ENCODE assay signal across 9 cellular contexts in genomic region chr20:1816384-1817381, GRCh38.
DNase-seq lines count a peak whose midpoint lies in the region; TF ChIP-seq lines count a peak whose summit lies in the region.
"Had no signal": no experiment of that assay in that cellular context is flagged by ENCODE, and none has a peak within 500 bp of the region (broad histone marks: within the 10 kb centered on the region; RNA-seq: fewer than 3 reads in every experiment).

No MANE protein-coding gene starts in this region.

- no peak for TF ChIP-seq EP300 in transverse colon (IDR thresholded peaks at IDR 0.05; ENCODE audit: low read depth)

- WGBS in transverse colon (ENCODE audit: low coverage in 1 of 2), 2 donors, result 53 to 59% methylated on average over 6 to 16 of the region's 16 CpGs

- H3K36me3 Mint-ChIP-seq in activated T-cell treated with anti-CD3 and anti-CD28 coated beads, Interleukin-2, amount 50 U/mL, for 24 hours (ENCODE audit: low read depth), result no peaks in the 10 kb centered on the region

- intact Hi-C loops in transverse colon (cut with DNase I; ENCODE audit: low total_unique reads), result no loop called here

- in situ Hi-C loops in transverse colon (cut with MboI; ENCODE audit: low pct_ligation_motif_present in 1 of 4, low pct_unique_long_range_greater_than_20kb in 1 of 4, low sequenced_read_pairs in 3 of 4), result no loop called here

- peak overlapping the region in 3 of 4 donors; percentile 4 to 31 (median 14) for H3K27ac ChIP-seq in transverse colon

- peaks cover 5% of the 10 kb centered on the region for H3K9me3 Mint-ChIP-seq in activated T-cell treated with anti-CD3 and anti-CD28 coated beads, Interleukin-2, amount 50 U/mL, for 24 hours
- H3K9me3 Mint-ChIP-seq: activated T-cell treated with anti-CD3 and anti-CD28 coated beads, Interleukin-2, amount 50 U/mL, for 4 hours had no signal

- no peak for TF ChIP-seq POLR2A in transverse colon (IDR thresholded peaks at IDR 0.05)

- peak; percentile 30 for DNase-seq in activated T-cell treated with anti-CD3 and anti-CD28 coated beads, Interleukin-2, amount 50 U/mL, for 1 hour
- no peak for DNase-seq in activated T-cell treated with anti-CD3 and anti-CD28 coated beads, Interleukin-2, amount 50 U/mL, for 24 hours
- DNase-seq in anterior cingulate cortex (lab: John Stamatoyannopoulos, UW) (peak in 43 of 58 donors; percentile 26 to 87 (median 69)), islet precursor cell (peak; percentile 44), transverse colon (no peak), NCI-H2171 treated with DMSO at 0.1 percent for 48 hours (lab: John Stamatoyannopoulos, UW) (no peak), SKM-1 treated with dmso at 0.1 percent for 144 hours (lab: John Stamatoyannopoulos, UW; ENCODE audit: unreplicated experiment) (no peak), DMS153 (lab: John Stamatoyannopoulos, UW) (no peak)
- DNase-seq: activated T-cell treated with anti-CD3 and anti-CD28 coated beads, Interleukin-2, amount 50 U/mL, for 4 hours had no signal

- no peak for TF ChIP-seq CTCF in transverse colon (IDR thresholded peaks at IDR 0.05)

- peaks cover 13% of the 10 kb centered on the region for H3K4me1 Mint-ChIP-seq in activated T-cell treated with anti-CD3 and anti-CD28 coated beads, Interleukin-2, amount 50 U/mL, for 24 hours (ENCODE audit: low read depth)

- H3K4me3 ChIP-seq in transverse colon, result no peak overlapping the region

- H3K27me3 ChIP-seq in transverse colon, result no peaks in the 10 kb centered on the region

- peaks cover 78% of the 10 kb centered on the region for H3K27me3 Mint-ChIP-seq in activated T-cell treated with anti-CD3 and anti-CD28 coated beads, Interleukin-2, amount 50 U/mL, for 24 hours

- no peak overlapping the region for H3K27ac Mint-ChIP-seq in activated T-cell treated with anti-CD3 and anti-CD28 coated beads, Interleukin-2, amount 50 U/mL, for 24 hours

- peaks cover 4 to 34% (median 11%) of the 10 kb centered on the region in 4 donors for H3K4me1 ChIP-seq in transverse colon

- no peak overlapping the region for H3K4me3 Mint-ChIP-seq in activated T-cell treated with anti-CD3 and anti-CD28 coated beads, Interleukin-2, amount 50 U/mL, for 24 hours
- H3K4me3 Mint-ChIP-seq: activated T-cell treated with anti-CD3 and anti-CD28 coated beads, Interleukin-2, amount 50 U/mL, for 4 hours had no signal

- no peaks in the 10 kb centered on the region for H3K36me3 ChIP-seq in transverse colon

- H3K9me3 ChIP-seq in transverse colon, result peaks cover 0 to under 1% of the 10 kb centered on the region in 2 donors

Comparison
In these comparisons a context has a peak if more than half of its experiments do, and no peak if none do; other contexts are left out.
1. DNase-seq: peak in activated T-cell treated with anti-CD3 and anti-CD28 coated beads, Interleukin-2, amount 50 U/mL, for 1 hour (single experiment), anterior cingulate cortex (43 of 58) and islet precursor cell (single experiment); none in activated T-cell treated with anti-CD3 and anti-CD28 coated beads, Interleukin-2, amount 50 U/mL, for 24 hours (single experiment), transverse colon (single experiment), NCI-H2171 treated with DMSO at 0.1 percent for 48 hours (single experiment), SKM-1 treated with dmso at 0.1 percent for 144 hours (single experiment) and DMS153 (single experiment).